In genomic region chr13:99065250-99066015, GRCh38 we compare ENCODE assay signal across 16 cellular contexts.
DNase-seq lines count a peak whose midpoint lies in the region; ATAC-seq, FAIRE-seq and TF ChIP-seq lines count a peak whose summit lies in the region.
"Had no signal": no experiment of that assay in that cellular context is flagged by ENCODE, and none has a peak within 500 bp of the region (broad histone marks: within the 10 kb centered on the region; RNA-seq: fewer than 3 reads in every experiment).

No MANE protein-coding gene starts in this region.

- POLR2A ChIA-PET in T-cell (lab: Charles Lee), result interaction anchor here (0.6 to 1.0 kb wide), 4 partner anchors 14 to 500 kb away, joined by 3 to 4 read pairs (median 4); no protein-coding TSS in a partner anchor

- H3K4me1 ChIP-seq in esophagus (ENCODE audit: control insufficient read depth in 2 of 2, insufficient read depth in 2 of 2, low read length in 1 of 2) (peaks cover 6 to 14% of the 10 kb centered on the region in 2 donors), spleen (peaks cover 3 to 67% (median 36%) of the 10 kb centered on the region in 6 donors)

- H3K4me3 ChIP-seq in esophagus (ENCODE audit: low read depth in 1 of 2, low read length in 2 of 2) (no peak overlapping the region), spleen (no peak overlapping the region)
- H3K4me3 ChIP-seq: SK-N-MC had no signal

- ATAC-seq in T-cell (replicated peaks in 1 of 4) (no peak), GM21381 (IDR thresholded peaks at IDR 0.05; ENCODE audit: unreplicated experiment) (no peak)
- ATAC-seq: WTC11 had no signal

- intact Hi-C loops in activated naive CD4-positive, alpha-beta T cell treated with anti-CD3 and anti-CD28 coated beads for 36 hours (cut with micrococcal nuclease), result no loop called here
- intact Hi-C loops in spleen (cut with DNase I; ENCODE audit: low total_unique reads), result no loop called here

- H3K27ac Mint-ChIP-seq in activated naive CD4-positive, alpha-beta T cell treated with anti-CD3 and anti-CD28 coated beads, Interleukin-2, amount 50 U/mL, for 24 hours, result peak overlapping the region; percentile 88
- H3K27ac Mint-ChIP-seq in activated naive CD4-positive, alpha-beta T cell treated with anti-CD3 and anti-CD28 coated beads for 36 hours, result no peak overlapping the region
- H3K27ac Mint-ChIP-seq in T-cell, result peak overlapping the region; percentile 70 to 85
- H3K27ac Mint-ChIP-seq: WTC11 had no signal

- H3K27me3 ChIP-seq in esophagus (ENCODE audit: control insufficient read depth in 1 of 2, insufficient read depth in 2 of 2, low read length in 2 of 2) (no peaks in the 10 kb centered on the region), spleen (replicated peaks in 1 of 7) (peaks cover 0 to 28% (median 0%) of the 10 kb centered on the region in 7 donors)

- H3K9me3 ChIP-seq in esophagus (ENCODE audit: control insufficient read depth in 2 of 2, insufficient read depth in 1 of 2, low read depth in 1 of 2, low read length in 1 of 2) (no peaks in the 10 kb centered on the region), spleen (no peaks in the 10 kb centered on the region)

- no peak for TF ChIP-seq POLR2A in spleen (IDR thresholded peaks at IDR 0.05)

- peak overlapping the region; percentile 24 for H3K4me3 Mint-ChIP-seq in activated naive CD4-positive, alpha-beta T cell treated with anti-CD3 and anti-CD28 coated beads, Interleukin-2, amount 50 U/mL, for 24 hours
- no peak overlapping the region for H3K4me3 Mint-ChIP-seq in activated naive CD4-positive, alpha-beta T cell treated with anti-CD3 and anti-CD28 coated beads for 36 hours
- H3K4me3 Mint-ChIP-seq in T-cell, result peak overlapping the region; percentile 53 to 63 (median 62)
- H3K4me3 Mint-ChIP-seq: brain, WTC11 had no signal

- peak overlapping the region; percentile 48 to 82 for H3K27ac ChIP-seq in esophagus (ENCODE audit: low read depth in 2 of 2, low read length in 1 of 2)
- peak overlapping the region in 5 of 8 donors; percentile 16 to 68 (median 50) for H3K27ac ChIP-seq in spleen
- H3K27ac ChIP-seq: SK-N-MC had no signal

- FAIRE-seq in urothelium cell line (lab: Jason Lieb, UNC), result no peak

- DNase-seq in activated naive CD4-positive, alpha-beta T cell treated with anti-CD3 and anti-CD28 coated beads for 36 hours, result no peak
- DNase-seq in T-cell (no peak), spleen (no peak), DMS53 (lab: John Stamatoyannopoulos, UW) (no peak), urothelium cell line (ENCODE audit: low spot score) (no peak)
- DNase-seq: foreskin melanocyte, HCEC 1CT, KG1, NCI-H1436, NCI-H345 had no signal

- H3K4me1 Mint-ChIP-seq in activated naive CD4-positive, alpha-beta T cell treated with anti-CD3 and anti-CD28 coated beads, Interleukin-2, amount 50 U/mL, for 24 hours, result peaks cover 95% of the 10 kb centered on the region
- peaks cover 81% of the 10 kb centered on the region for H3K4me1 Mint-ChIP-seq in activated naive CD4-positive, alpha-beta T cell treated with anti-CD3 and anti-CD28 coated beads for 36 hours (ENCODE audit: low read depth)
- H3K4me1 Mint-ChIP-seq in T-cell, result peaks cover 87 to 92% (median 89%) of the 10 kb centered on the region in 3 donors

- CTCF ChIA-PET in activated naive CD4-positive, alpha-beta T cell treated with anti-CD3 and anti-CD28 coated beads for 36 hours (lab: Charles Lee), result interaction anchor here (0.9 to 4.3 kb wide), 10 partner anchors 9 to 204 kb away, joined by 3 to 16 read pairs (median 4); no protein-coding TSS in a partner anchor
- CTCF ChIA-PET in T-cell (lab: Charles Lee), result interaction anchor here (0.5 to 1.7 kb wide), 5 partner anchors 9 to 111 kb away, joined by 3 to 7 read pairs (median 4); no protein-coding TSS in a partner anchor

- H3K36me3 Mint-ChIP-seq in activated naive CD4-positive, alpha-beta T cell treated with anti-CD3 and anti-CD28 coated beads, Interleukin-2, amount 50 U/mL, for 24 hours, result peaks cover 20% of the 10 kb centered on the region
- H3K36me3 Mint-ChIP-seq in activated naive CD4-positive, alpha-beta T cell treated with anti-CD3 and anti-CD28 coated beads for 36 hours (ENCODE audit: low read depth), result peaks cover 7% of the 10 kb centered on the region
- peaks cover 22% of the 10 kb centered on the region for H3K36me3 Mint-ChIP-seq in T-cell
- H3K36me3 Mint-ChIP-seq: brain, WTC11 had no signal

- TF ChIP-seq CTCF in spleen (IDR thresholded peaks at IDR 0.05 in 8 of 11, conservative IDR thresholded peaks at IDR 0.05 in 3 of 11), result no peak

- no peaks in the 10 kb centered on the region for H3K9me3 Mint-ChIP-seq in activated naive CD4-positive, alpha-beta T cell treated with anti-CD3 and anti-CD28 coated beads, Interleukin-2, amount 50 U/mL, for 24 hours
- H3K9me3 Mint-ChIP-seq in activated naive CD4-positive, alpha-beta T cell treated with anti-CD3 and anti-CD28 coated beads for 36 hours, result no peaks in the 10 kb centered on the region
- H3K9me3 Mint-ChIP-seq in T-cell, result no peaks in the 10 kb centered on the region
- H3K9me3 Mint-ChIP-seq: brain, WTC11 had no signal

- H3K36me3 ChIP-seq in esophagus (ENCODE audit: control insufficient read depth in 2 of 2, insufficient read depth in 2 of 2, low read length in 1 of 2), result no peaks in the 10 kb centered on the region
- H3K36me3 ChIP-seq in spleen, result no peaks in the 10 kb centered on the region

- H3K27me3 Mint-ChIP-seq in activated naive CD4-positive, alpha-beta T cell treated with anti-CD3 and anti-CD28 coated beads, Interleukin-2, amount 50 U/mL, for 24 hours, result no peaks in the 10 kb centered on the region
- no peaks in the 10 kb centered on the region for H3K27me3 Mint-ChIP-seq in activated naive CD4-positive, alpha-beta T cell treated with anti-CD3 and anti-CD28 coated beads for 36 hours (ENCODE audit: low read depth)
- H3K27me3 Mint-ChIP-seq in T-cell, result no peaks in the 10 kb centered on the region
- H3K27me3 Mint-ChIP-seq: brain had no signal

- WGBS in esophagus, 2 donors, result 73 to 75% methylated on average over 7 of the region's 7 CpGs
- 81 to 93% (median 91%) methylated on average over 7 of the region's 7 CpGs for WGBS in spleen, 5 donors
